In genomic region chr5:93611900-93612898, GRCh38 we compare ENCODE assay signal across 9 cellular contexts. TPM values are rescaled to one million over a fixed set of nuclear protein-coding genes. Genes with fewer than 3 reads are reported as not detected.
DNase-seq lines count a peak whose midpoint lies in the region; ATAC-seq and TF ChIP-seq lines count a peak whose summit lies in the region.
"Had no signal": no experiment of that assay in that cellular context is flagged by ENCODE, and none has a peak within 500 bp of the region (broad histone marks: within the 10 kb centered on the region; RNA-seq: fewer than 3 reads in every experiment).

No MANE protein-coding gene starts in this region.

- H3K27me3 Mint-ChIP-seq in MCF 10A (ENCODE audit: insufficient read depth, unreplicated experiment), result peaks cover 69% of the 10 kb centered on the region

- H3K27ac ChIP-seq in breast epithelium, result no peak overlapping the region
- H3K27ac ChIP-seq in subcutaneous abdominal adipose tissue (ENCODE audit: low read depth, low read length), result no peak overlapping the region
- H3K27ac ChIP-seq: upper lobe of left lung had no signal

- no peak for ATAC-seq in GM21786 (IDR thresholded peaks at IDR 0.05; ENCODE audit: unreplicated experiment)

- DNase-seq in breast epithelium (ENCODE audit: low spot score in 2 of 2) (no peak), MCF 10A (ENCODE audit: unreplicated experiment) (no peak), SK-MEL-5 (ENCODE audit: low read depth, low spot score) (peak; percentile 11), islet precursor cell (peak; percentile 90), lower leg skin (ENCODE audit: low spot score in 2 of 2) (no peak), NCI-H1694 (lab: John Stamatoyannopoulos, UW) (no peak)

- no TSS peak for BruUV-seq in MCF 10A (replicated peaks; lab: Mats Ljungman, UMichigan)

- peaks cover 10% of the 10 kb centered on the region for H3K4me1 Mint-ChIP-seq in MCF 10A (ENCODE audit: insufficient read depth, unreplicated experiment)

- H3K4me3 ChIP-seq in breast epithelium (peak overlapping the region in 2 of 3 donors; percentile 22 to 39), subcutaneous abdominal adipose tissue (ENCODE audit: low read depth in 1 of 5, low read length in 5 of 5) (peak overlapping the region in 3 of 5 donors; percentile 2 to 45 (median 24)), lower leg skin (ENCODE audit: low read depth, poor library complexity, severe bottlenecking) (no peak overlapping the region)

- H3K36me3 ChIP-seq in breast epithelium, result no peaks in the 10 kb centered on the region
- no peaks in the 10 kb centered on the region for H3K36me3 ChIP-seq in subcutaneous abdominal adipose tissue (ENCODE audit: control insufficient read depth in 5 of 5, insufficient read depth in 5 of 5, low read length in 5 of 5)
- H3K36me3 ChIP-seq: upper lobe of left lung had no signal

- intact Hi-C loops in breast epithelium (cut with DNase I; ENCODE audit: low total_unique reads), result loop anchor here (5.0 kb wide), 1 partner anchor 190 kb away; no protein-coding TSS in a partner anchor
- intact Hi-C loops in MCF 10A (cut with micrococcal nuclease), result no loop called here
- intact Hi-C loops in lower leg skin (cut with DNase I; ENCODE audit: low total_unique reads), result no loop called here

- H3K4me3 Mint-ChIP-seq in MCF 10A (ENCODE audit: unreplicated experiment), result no peak overlapping the region

- no peak overlapping the region for H3K27ac Mint-ChIP-seq in MCF 10A (ENCODE audit: low read depth, unreplicated experiment)

- H3K9me3 ChIP-seq in breast epithelium (no peaks in the 10 kb centered on the region), subcutaneous abdominal adipose tissue (ENCODE audit: control insufficient read depth in 5 of 5, low read length in 5 of 5) (no peaks in the 10 kb centered on the region)
- H3K9me3 ChIP-seq: upper lobe of left lung had no signal

- H3K27me3 ChIP-seq in breast epithelium (peaks cover 0 to 64% of the 10 kb centered on the region in 2 donors), subcutaneous abdominal adipose tissue (ENCODE audit: control insufficient read depth in 5 of 5, insufficient read depth in 4 of 5, low read length in 5 of 5) (peaks cover 25 to 68% (median 42%) of the 10 kb centered on the region in 5 donors)

- POLR2A ChIA-PET in MCF 10A (lab: Yijun Ruan, JAX), result interaction anchor here (1.0 kb wide), 1 partner anchor 177 kb away, joined by 4 read pairs; no protein-coding TSS in a partner anchor

- H3K36me3 Mint-ChIP-seq in MCF 10A (ENCODE audit: insufficient read depth, unreplicated experiment), result no peaks in the 10 kb centered on the region

- no peaks in the 10 kb centered on the region for H3K9me3 Mint-ChIP-seq in MCF 10A (ENCODE audit: unreplicated experiment)

- TF ChIP-seq POLR2A in breast epithelium (IDR thresholded peaks at IDR 0.05) (no peak), lower leg skin (IDR thresholded peaks at IDR 0.05) (no peak)

- WGBS in lower leg skin, 2 donors, result 4 to 6% methylated on average over 43 to 44 of the region's 44 CpGs

- TF ChIP-seq CTCF in breast epithelium (IDR thresholded peaks at IDR 0.05) (no peak), MCF 10A (IDR thresholded peaks at IDR 0.05; ENCODE audit: unreplicated experiment) (no peak), lower leg skin (IDR thresholded peaks at IDR 0.05) (no peak)

- CTCF ChIA-PET in MCF 10A (lab: Yijun Ruan, JAX), result interaction anchor here (0.8 to 2.2 kb wide), 3 partner anchors 10 to 189 kb away, joined by 3 to 6 read pairs (median 5); no protein-coding TSS in a partner anchor

- in situ Hi-C loops in SK-MEL-5 (cut with HindIII; ENCODE audit: low pct_unique_long_range_greater_than_20kb, low sequenced_read_pairs), result loop anchor here (25.0 kb wide), 1 partner anchor 200 kb away; no protein-coding TSS in a partner anchor

- H3K4me1 ChIP-seq in breast epithelium (no peaks in the 10 kb centered on the region), subcutaneous abdominal adipose tissue (ENCODE audit: control insufficient read depth in 5 of 5, insufficient read depth in 5 of 5, low read length in 5 of 5) (peaks cover 0 to 22% (median 18%) of the 10 kb centered on the region in 5 donors)

- no peak overlapping the region for H3K9ac ChIP-seq in subcutaneous abdominal adipose tissue (ENCODE audit: low read length in 5 of 5)

RNA-seq across cellular contexts. Expression of gene NR2F1, which starts 29.2 kb away (rescaled TPM):
- total RNA-seq in breast epithelium (10 to 100 TPM in 2 of 3 donors, 1 to 10 TPM in 1; 4.6 to 63.6 (median 59.1) TPM), MCF 10A (2022) (1.4 and 1.7 TPM in 2 replicates), lower leg skin (1 to 10 TPM in 3 of 4 donors, under 1 TPM in 1; 0.72 to 5.9 (median 2.7) TPM)
- total RNA-seq in SK-MEL-5 (2014; rRNA removed; shearing (Covaris generic)), result 0.48 and 0.53 TPM in 2 replicates
- polyA plus RNA-seq in SK-MEL-5 (2015; cell fraction: cytosol; rRNA removed), result 1.6 and 4.7 TPM in 2 replicates
- 0.30 and 6.6 TPM in 2 replicates for polyA plus RNA-seq in SK-MEL-5 (2015; cell fraction: nucleus; rRNA removed)

RNA-seq across cellular contexts. Expression of gene NR2F1-AS1, which starts 31.2 kb away (rescaled TPM):
- total RNA-seq in breast epithelium, result 10 to 100 TPM in 2 of 3 donors, 1 to 10 TPM in 1; 7.0 to 17.4 (median 15.2) TPM
- 3.2 and 4.6 TPM in 2 replicates for total RNA-seq in MCF 10A (2022)
- total RNA-seq in SK-MEL-5 (2014; rRNA removed; shearing (Covaris generic)), result 0.11 TPM in 1 of 2 replicates, not detected in the other
- 0.05 and 0.14 TPM in 2 replicates for polyA plus RNA-seq in SK-MEL-5 (2015; cell fraction: cytosol; rRNA removed)
- not detected in 2 replicates for polyA plus RNA-seq in SK-MEL-5 (2015; cell fraction: nucleus; rRNA removed)
- 1 to 10 TPM in 2 of 4 donors, under 1 TPM in 1, not detected in 1; 0.30 to 1.7 (median 1.0) TPM for total RNA-seq in lower leg skin

Comparison
In these comparisons a context has a peak if more than half of its experiments do, and no peak if none do; other contexts are left out.
1. DNase-seq: peak in SK-MEL-5 (single experiment) and islet precursor cell (single experiment); none in breast epithelium (0 of 2), MCF 10A (single experiment), lower leg skin (0 of 2) and NCI-H1694 (single experiment).